ENCODE assay signal across 12 cellular contexts in genomic region chr3:33392144-33392543, GRCh38. TPM values are rescaled to one million over a fixed set of nuclear protein-coding genes. Genes with fewer than 3 reads are reported as not detected.
DNase-seq lines count a peak whose midpoint lies in the region; ATAC-seq lines count a peak whose summit lies in the region.
"Had no signal": no experiment of that assay in that cellular context is flagged by ENCODE, and none has a peak within 500 bp of the region (broad histone marks: within the 10 kb centered on the region; RNA-seq: fewer than 3 reads in every experiment).

No MANE protein-coding gene starts in this region.

- no peak for DNase-seq in stimulated activated naive CD8-positive, alpha-beta T cell treated with anti-CD3 and anti-CD28 coated beads, Interleukin-15, Interleukin-2, amounts not matched to agents 100 U/mL and 50 U/mL, for 24 hours
- DNase-seq in activated T-helper 2 cell treated with anti-CD3 and anti-CD28 coated beads, Interferon-gamma antibody, Interleukin-2, Interleukin-4, amounts not matched to agents 10 μg/mL and 5 μg/mL and 100 μg/mL, durations not matched to agents 14 hours and 24 hours and 36 hours (ENCODE audit: low spot score): no peak
- no peak for DNase-seq in memory B cell (ENCODE audit: low spot score in 2 of 2)
- DNase-seq in HK-2 (ENCODE audit: unreplicated experiment): no peak
- no peak for DNase-seq in hypothalamus (lab: John Stamatoyannopoulos, UW)
- DNase-seq in Kasumi-1 (lab: John Stamatoyannopoulos, UW): no peak
- DNase-seq: activated CD4-positive, alpha-beta T cell treated with anti-CD3 and anti-CD28 coated beads for 1 hour; left cardiac atrium; NCI-H1092; posterior cingulate gyrus had no signal

- peaks cover 10% of the 10 kb centered on the region for H3K4me1 Mint-ChIP-seq in stimulated activated naive CD8-positive, alpha-beta T cell treated with anti-CD3 and anti-CD28 coated beads, Interleukin-15, Interleukin-2, amounts not matched to agents 100 ng/mL and 50 ng/mL, for 24 hours (ENCODE audit: low read depth)
- peaks cover 14% of the 10 kb centered on the region for H3K4me1 Mint-ChIP-seq in activated T-helper 2 cell treated with anti-CD3 and anti-CD28 coated beads, Interferon-gamma antibody, Interleukin-2, Interleukin-4, amounts not matched to agents 10 μg/mL and 5 μg/mL and 100 μg/mL, durations not matched to agents 14 hours and 24 hours and 36 hours (ENCODE audit: low read depth)
- H3K4me1 Mint-ChIP-seq in memory B cell: no peaks in the 10 kb centered on the region

- no peak for ATAC-seq in stimulated activated naive CD8-positive, alpha-beta T cell treated with anti-CD3 and anti-CD28 coated beads, Interleukin-15, Interleukin-2, amounts not matched to agents 100 U/mL and 50 U/mL, for 24 hours
- no peak for ATAC-seq in memory B cell (ENCODE audit: low read depth)
- ATAC-seq in HG02981 (IDR thresholded peaks at IDR 0.05; ENCODE audit: unreplicated experiment): no peak

- H3K27me3 Mint-ChIP-seq in stimulated activated naive CD8-positive, alpha-beta T cell treated with anti-CD3 and anti-CD28 coated beads, Interleukin-15, Interleukin-2, amounts not matched to agents 100 ng/mL and 50 ng/mL, for 24 hours: no peaks in the 10 kb centered on the region
- H3K27me3 Mint-ChIP-seq in activated T-helper 2 cell treated with anti-CD3 and anti-CD28 coated beads, Interferon-gamma antibody, Interleukin-2, Interleukin-4, amounts not matched to agents 10 μg/mL and 5 μg/mL and 100 μg/mL, durations not matched to agents 14 hours and 24 hours and 36 hours (ENCODE audit: low read depth): no peaks in the 10 kb centered on the region
- no peaks in the 10 kb centered on the region for H3K27me3 Mint-ChIP-seq in memory B cell

- peaks cover 77% of the 10 kb centered on the region for H3K36me3 Mint-ChIP-seq in stimulated activated naive CD8-positive, alpha-beta T cell treated with anti-CD3 and anti-CD28 coated beads, Interleukin-15, Interleukin-2, amounts not matched to agents 100 ng/mL and 50 ng/mL, for 24 hours (ENCODE audit: low read depth)
- peaks cover 68% of the 10 kb centered on the region for H3K36me3 Mint-ChIP-seq in activated T-helper 2 cell treated with anti-CD3 and anti-CD28 coated beads, Interferon-gamma antibody, Interleukin-2, Interleukin-4, amounts not matched to agents 10 μg/mL and 5 μg/mL and 100 μg/mL, durations not matched to agents 14 hours and 24 hours and 36 hours (ENCODE audit: low read depth)
- H3K36me3 Mint-ChIP-seq in memory B cell: peaks cover 42% of the 10 kb centered on the region

- intact Hi-C loops in activated T-helper 2 cell treated with anti-CD3 and anti-CD28 coated beads, Interferon-gamma antibody, Interleukin-2, Interleukin-4, amounts not matched to agents 10 μg/mL and 5 μg/mL and 100 μg/mL, durations not matched to agents 14 hours and 24 hours and 36 hours (cut with micrococcal nuclease): loop anchor here (5.0 kb wide), 1 partner anchor 50 kb away; the partner anchor contains the start of gene UBP1

- H3K9me3 Mint-ChIP-seq in stimulated activated naive CD8-positive, alpha-beta T cell treated with anti-CD3 and anti-CD28 coated beads, Interleukin-15, Interleukin-2, amounts not matched to agents 100 ng/mL and 50 ng/mL, for 24 hours: no peaks in the 10 kb centered on the region
- H3K9me3 Mint-ChIP-seq in activated T-helper 2 cell treated with anti-CD3 and anti-CD28 coated beads, Interferon-gamma antibody, Interleukin-2, Interleukin-4, amounts not matched to agents 10 μg/mL and 5 μg/mL and 100 μg/mL, durations not matched to agents 14 hours and 24 hours and 36 hours: no peaks in the 10 kb centered on the region
- no peaks in the 10 kb centered on the region for H3K9me3 Mint-ChIP-seq in memory B cell

- no peak overlapping the region for H3K4me3 Mint-ChIP-seq in stimulated activated naive CD8-positive, alpha-beta T cell treated with anti-CD3 and anti-CD28 coated beads, Interleukin-15, Interleukin-2, amounts not matched to agents 100 ng/mL and 50 ng/mL, for 24 hours
- H3K4me3 Mint-ChIP-seq in activated T-helper 2 cell treated with anti-CD3 and anti-CD28 coated beads, Interferon-gamma antibody, Interleukin-2, Interleukin-4, amounts not matched to agents 10 μg/mL and 5 μg/mL and 100 μg/mL, durations not matched to agents 14 hours and 24 hours and 36 hours (ENCODE audit: low read depth): no peak overlapping the region
- H3K4me3 Mint-ChIP-seq in memory B cell: no peak overlapping the region

- peak overlapping the region; percentile 36 for H3K27ac Mint-ChIP-seq in stimulated activated naive CD8-positive, alpha-beta T cell treated with anti-CD3 and anti-CD28 coated beads, Interleukin-15, Interleukin-2, amounts not matched to agents 100 ng/mL and 50 ng/mL, for 24 hours
- H3K27ac Mint-ChIP-seq in activated T-helper 2 cell treated with anti-CD3 and anti-CD28 coated beads, Interferon-gamma antibody, Interleukin-2, Interleukin-4, amounts not matched to agents 10 μg/mL and 5 μg/mL and 100 μg/mL, durations not matched to agents 14 hours and 24 hours and 36 hours: peak overlapping the region; percentile 62
- peak overlapping the region; percentile 89 for H3K27ac Mint-ChIP-seq in memory B cell

RNA-seq across cellular contexts. Expression of gene UBP1, which starts 48.1 kb away (rescaled TPM):
- total RNA-seq in activated T-helper 2 cell treated with anti-CD3 and anti-CD28 coated beads, Interferon-gamma antibody, Interleukin-2, Interleukin-4, amounts not matched to agents 10 μg/mL and 5 μg/mL and 100 μg/mL, durations not matched to agents 14 hours and 24 hours and 36 hours: 59.2 and 63.8 TPM in 2 replicates

Comparison
In these comparisons a context has a peak if more than half of its experiments do, and no peak if none do; other contexts are left out.
1. H3K27ac Mint-ChIP-seq: peak in every context shown above with its lines; median percentile 89 in memory B cell; 62 in activated T-helper 2 cell treated with anti-CD3 and anti-CD28 coated beads, Interferon-gamma antibody, Interleukin-2, Interleukin-4, amounts not matched to agents 10 μg/mL and 5 μg/mL and 100 μg/mL, durations not matched to agents 14 hours and 24 hours and 36 hours; 36 in stimulated activated naive CD8-positive, alpha-beta T cell treated with anti-CD3 and anti-CD28 coated beads, Interleukin-15, Interleukin-2, amounts not matched to agents 100 ng/mL and 50 ng/mL, for 24 hours.